ENCODE assay signal across 1 cellular context in the genomic region with DNA sequence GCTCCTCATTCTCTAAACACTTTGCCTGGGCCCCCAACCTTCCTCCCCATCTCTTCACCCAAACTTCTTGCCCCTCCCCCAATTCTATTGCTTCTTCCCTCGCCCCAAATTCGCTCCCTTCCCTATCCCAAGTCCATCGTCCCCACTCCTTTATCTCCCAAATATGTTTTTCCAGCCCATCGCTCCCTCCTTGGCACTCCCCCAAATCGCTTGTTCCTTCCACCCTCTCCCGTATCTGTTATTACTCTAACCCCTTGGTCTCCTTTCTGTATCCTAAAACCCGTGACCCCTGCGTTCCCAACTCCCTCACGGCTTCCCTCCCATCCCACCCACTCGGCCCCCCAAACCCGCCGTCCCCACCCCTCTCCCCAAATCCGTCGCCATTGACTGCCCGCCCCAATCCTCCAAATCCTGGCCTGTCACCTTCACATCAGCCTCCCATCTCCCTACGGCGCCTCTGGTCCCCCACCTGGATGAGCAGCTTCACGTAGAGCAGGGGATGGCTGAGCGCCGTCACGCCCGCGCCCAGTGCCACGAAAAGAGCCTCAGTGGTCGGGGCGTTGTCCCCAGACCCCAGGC.
TF ChIP-seq lines count a peak whose summit lies in the region.

No MANE protein-coding gene starts in this region.

TF ChIP-seq in K562, 482 proteins besides CTCF, POLR2A, EP300 and RAD21 (continues in another document):
- TF ChIP-seq ARNT (IDR thresholded peaks at IDR 0.05) (peak in 1 of 2 experiments; percentile 34; a peak in 1 of 4 replicates), ZNF780A (CRISPR knock-in tag; IDR thresholded peaks at IDR 0.05) (no peak), U2AF2 (optimal IDR thresholded peaks at IDR 0.05; ENCODE audit: low read depth, low read length) (no peak), ZBTB26 (CRISPR knock-in tag; IDR thresholded peaks at IDR 0.05) (peak; percentile 91), ZBTB40 (IDR thresholded peaks at IDR 0.05) (peak; percentile 61; the same call in 1 of the 2 replicates), ZBTB40 (CRISPR knock-in tag; IDR thresholded peaks at IDR 0.05) (no peak), CBFA2T3 (IDR thresholded peaks at IDR 0.05) (no peak), MTA2 (IDR thresholded peaks at IDR 0.05; ENCODE audit: low read depth) (0 out of 2 replicates have a peak, but pooled peaks have one; percentile 21), PRMT5 (CRISPR knock-in tag; IDR thresholded peaks at IDR 0.05) (no peak), RBM17 (IDR thresholded peaks at IDR 0.05; ENCODE audit: borderline replicate concordance, low read depth, low read length) (no peak), YBX1 (IDR thresholded peaks at IDR 0.05) (0 out of 2 replicates have a peak, but pooled peaks have one; percentile 31), ZKSCAN3 (CRISPR knock-in tag; IDR thresholded peaks at IDR 0.05) (no peak), LARP7 (IDR thresholded peaks at IDR 0.05) (peak; percentile 25; the same call in 1 of the 2 replicates), NR0B1 (IDR thresholded peaks at IDR 0.05; ENCODE audit: partially characterized antibody) (no peak), PHB2 (IDR thresholded peaks at IDR 0.05; ENCODE audit: low read depth) (0 out of 2 replicates have a peak, but pooled peaks have one; percentile 22), MLLT1 (IDR thresholded peaks at IDR 0.05) (peak in 1 of 2 experiments; percentile 52; a peak in 1 of 4 replicates), TGIF2 (CRISPR knock-in tag; IDR thresholded peaks at IDR 0.05) (no peak), TOE1 (IDR thresholded peaks at IDR 0.05; ENCODE audit: borderline replicate concordance) (peak; percentile 17; the same call in 1 of the 2 replicates), TOE1 (CRISPR knock-in tag; IDR thresholded peaks at IDR 0.05; ENCODE audit: borderline replicate concordance, low read depth) (no peak), CXXC5 (CRISPR knock-in tag; IDR thresholded peaks at IDR 0.05) (no peak), TRIM25 (IDR thresholded peaks at IDR 0.05; ENCODE audit: borderline replicate concordance) (0 out of 2 replicates have a peak, but pooled peaks have one; percentile 21), SMARCA4 (IDR thresholded peaks at IDR 0.05) (0 out of 2 replicates have a peak, but pooled peaks have one; percentile 11), POU5F1 (IDR thresholded peaks at IDR 0.05; ENCODE audit: borderline replicate concordance, low read depth, low read length, partially characterized antibody) (no peak)
- TF ChIP-seq, protein P1, sequence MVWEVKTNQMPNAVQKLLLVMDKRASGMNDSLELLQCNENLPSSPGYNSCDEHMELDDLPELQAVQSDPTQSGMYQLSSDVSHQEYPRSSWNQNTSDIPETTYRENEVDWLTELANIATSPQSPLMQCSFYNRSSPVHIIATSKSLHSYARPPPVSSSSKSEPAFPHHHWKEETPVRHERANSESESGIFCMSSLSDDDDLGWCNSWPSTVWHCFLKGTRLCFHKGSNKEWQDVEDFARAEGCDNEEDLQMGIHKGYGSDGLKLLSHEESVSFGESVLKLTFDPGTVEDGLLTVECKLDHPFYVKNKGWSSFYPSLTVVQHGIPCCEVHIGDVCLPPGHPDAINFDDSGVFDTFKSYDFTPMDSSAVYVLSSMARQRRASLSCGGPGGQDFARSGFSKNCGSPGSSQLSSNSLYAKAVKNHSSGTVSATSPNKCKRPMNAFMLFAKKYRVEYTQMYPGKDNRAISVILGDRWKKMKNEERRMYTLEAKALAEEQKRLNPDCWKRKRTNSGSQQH (CRISPR knock-in tag; IDR thresholded peaks at IDR 0.05), result peak; percentile 68; the same call in 1 of the 2 replicates
